ENCODE assay signal across 8 cellular contexts in the genomic region with DNA sequence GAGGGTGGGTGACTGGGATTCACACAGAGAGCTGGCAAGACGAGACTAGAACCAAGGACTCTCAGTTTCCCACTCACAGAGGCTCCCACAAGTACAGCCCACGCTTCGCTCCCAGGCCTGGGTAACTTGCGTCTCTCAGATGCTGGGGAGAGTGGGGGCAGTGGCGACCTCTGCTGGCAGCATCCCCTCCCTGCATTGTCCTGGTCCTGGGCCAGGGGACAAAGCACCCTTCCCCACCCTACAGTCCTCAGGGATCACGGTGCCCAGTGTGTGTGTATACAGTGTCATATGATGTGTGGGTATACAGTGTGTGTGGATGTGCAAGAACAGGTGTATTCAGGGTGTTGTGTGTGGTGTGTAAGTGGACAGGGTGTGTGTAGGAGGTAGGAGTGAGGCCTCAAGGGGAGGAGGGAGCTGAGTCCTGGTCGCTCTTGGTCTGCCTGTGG. TPM values are rescaled to one million over a fixed set of nuclear protein-coding genes. Genes with fewer than 3 reads are reported as not detected.
A peak's percentile ranks its signal among the peaks of the same experiment; 100 is the strongest.
DNase-seq lines count a peak whose midpoint lies in the region; TF ChIP-seq lines count a peak whose summit lies in the region.

No MANE protein-coding gene starts in this region.

- H3K27ac Mint-ChIP-seq in neural crest cell (ENCODE audit: unreplicated experiment), result peak overlapping the region; percentile 35

- H3K9me3 ChIP-seq in uterus, result no peaks in the 10 kb centered on the region

- no peak for TF ChIP-seq POLR2A in uterus (IDR thresholded peaks at IDR 0.05)

- H3K36me3 Mint-ChIP-seq in neural crest cell (ENCODE audit: low read depth), result no peaks in the 10 kb centered on the region

- H3K4me3 Mint-ChIP-seq in neural crest cell, result no peak overlapping the region

- no peaks in the 10 kb centered on the region for H3K36me3 ChIP-seq in uterus

- TF ChIP-seq CTCF in fibroblast of pulmonary artery (IDR thresholded peaks at IDR 0.05; ENCODE audit: low read length, missing control alignments), result peak; percentile 87
- TF ChIP-seq CTCF in neural crest cell (conservative IDR thresholded peaks at IDR 0.05), result peak; percentile 89
- TF ChIP-seq CTCF in uterus (IDR thresholded peaks at IDR 0.05), result peak; percentile 69 to 81 (median 76)

- H3K27me3 Mint-ChIP-seq in neural crest cell (ENCODE audit: low read depth), result no peaks in the 10 kb centered on the region

- DNase-seq in DMS 273 (lab: John Stamatoyannopoulos, UW; ENCODE audit: unreplicated experiment) (peak; percentile 69), DMS 273 treated with DMSO at 0.1 percent for 48 hours (lab: John Stamatoyannopoulos, UW) (no peak), NCI-H69 (lab: John Stamatoyannopoulos, UW) (peak; percentile 19), fibroblast of pulmonary artery (ENCODE audit: low read depth) (peak; percentile 52), neural crest cell (ENCODE audit: low read depth, low spot score) (peak; percentile 87), uterus (peak; percentile 66 to 75), NCI-H1694 (lab: John Stamatoyannopoulos, UW) (no peak)
- DNase-seq in activated T-helper 1 cell treated with anti-CD3 and anti-CD28 coated beads, Interleukin-2, amount 50 U/mL, for 16 hours (ENCODE audit: low read depth in 1 of 2, low spot score in 1 of 2), result peak; percentile 27 to 43

- H3K4me1 ChIP-seq in uterus, result peaks cover 2 to 3% of the 10 kb centered on the region in 2 donors

- H3K4me1 Mint-ChIP-seq in neural crest cell, result peaks cover 47% of the 10 kb centered on the region

- no peaks in the 10 kb centered on the region for H3K27me3 ChIP-seq in uterus

- no peaks in the 10 kb centered on the region for H3K9me3 Mint-ChIP-seq in neural crest cell

- intact Hi-C loops in uterus (cut with DNase I; ENCODE audit: low total_unique reads), result loop anchor here (10.0 kb wide), 1 partner anchor 149 kb away; no protein-coding TSS in a partner anchor

- no peak overlapping the region for H3K4me3 ChIP-seq in fibroblast of pulmonary artery (replicated peaks; ENCODE audit: low read depth, low read length)
- H3K4me3 ChIP-seq in uterus, result no peak overlapping the region

- H3K27ac ChIP-seq in uterus, result peak overlapping the region in 1 of 2 donors; percentile 40

RNA-seq across cellular contexts. Expression of a gene that starts 12.8 kb away (rescaled TPM):
- 4.9 and 6.2 TPM in 2 replicates for total RNA-seq in neural crest cell
- total RNA-seq in uterus, result 10 to 100 TPM in 1 of 4 donors, 1 to 10 TPM in 3; 1.8 to 18.7 (median 6.3) TPM

RNA-seq across cellular contexts. Expression of a gene that starts 26.0 kb away (rescaled TPM):
- total RNA-seq in neural crest cell, result 36.9 and 37.2 TPM in 2 replicates
- 10 to 100 TPM in 3 of 4 donors, 1 to 10 TPM in 1; 9.7 to 41.5 (median 27.2) TPM for total RNA-seq in uterus

RNA-seq across cellular contexts. Expression of a gene that starts 35.6 kb away (rescaled TPM):
- 1.1 and 1.3 TPM in 2 replicates for total RNA-seq in neural crest cell
- total RNA-seq in uterus, result 1 to 10 TPM in 3 of 4 donors, not detected in 1; 1.5 to 2.8 (median 1.9) TPM

Comparison
In these comparisons a context has a peak if more than half of its experiments do, and no peak if none do; other contexts are left out.
1. DNase-seq: peak in DMS 273 (single experiment), NCI-H69 (single experiment), activated T-helper 1 cell treated with anti-CD3 and anti-CD28 coated beads, Interleukin-2, amount 50 U/mL, for 16 hours (2 of 2), fibroblast of pulmonary artery (single experiment), neural crest cell (single experiment) and uterus (2 of 2); none in DMS 273 treated with DMSO at 0.1 percent for 48 hours (single experiment) and NCI-H1694 (single experiment).
2. Peak in every context shown above with its lines, with median percentiles within 50 percentile points of each other: CTCF ChIP-seq.